Comparison of ENCODE assay signal across 8 cellular contexts in genomic region chr22:44181033-44181911, GRCh38. TPM values are rescaled to one million over a fixed set of nuclear protein-coding genes. Genes with fewer than 3 reads are reported as not detected.
DNase-seq lines count a peak whose midpoint lies in the region; ATAC-seq, FAIRE-seq and TF ChIP-seq lines count a peak whose summit lies in the region.

No MANE protein-coding gene starts in this region.

- H2BK15ac ChIP-seq in neuronal stem cell (ENCODE audit: low read length) = peak overlapping the region; percentile 95

- ATAC-seq in T-helper 17 cell (peak; percentile 75), GM21390 (IDR thresholded peaks at IDR 0.05; ENCODE audit: unreplicated experiment) (no peak), GM18858 (IDR thresholded peaks at IDR 0.05; ENCODE audit: unreplicated experiment) (no peak)
- ATAC-seq in activated naive CD8-positive, alpha-beta T cell treated with anti-CD3 and anti-CD28 coated beads, Interleukin-2, amount 50 U/mL, for 24 hours = peak; percentile 68

- H4K8ac ChIP-seq in neuronal stem cell (ENCODE audit: low read depth, low read length) = no peak overlapping the region

- H3K18ac ChIP-seq in neuronal stem cell (ENCODE audit: low read length) = peak overlapping the region; percentile 84

- no peak overlapping the region for H3K23ac ChIP-seq in neuronal stem cell (ENCODE audit: low read depth, low read length, poor library complexity)

- no peak for FAIRE-seq in urothelium cell line (lab: Jason Lieb, UNC)

- H3K9ac ChIP-seq in neuronal stem cell (ENCODE audit: low read depth, low read length, poor library complexity) = no peak overlapping the region

- H3K4me3 ChIP-seq in neuronal stem cell (ENCODE audit: low read length in 2 of 2) = no peak overlapping the region

- H3K4me1 Mint-ChIP-seq in T-helper 17 cell (peaks cover 23% of the 10 kb centered on the region), Calu3 (ENCODE audit: low read depth, unreplicated experiment) (no peaks in the 10 kb centered on the region)
- peaks cover 24% of the 10 kb centered on the region for H3K4me1 Mint-ChIP-seq in activated naive CD8-positive, alpha-beta T cell treated with anti-CD3 and anti-CD28 coated beads, Interleukin-2, amount 50 U/mL, for 24 hours

- H3K27me3 Mint-ChIP-seq in T-helper 17 cell (no peaks in the 10 kb centered on the region), Calu3 (ENCODE audit: unreplicated experiment) (peaks cover 98% of the 10 kb centered on the region)
- no peaks in the 10 kb centered on the region for H3K27me3 Mint-ChIP-seq in activated naive CD8-positive, alpha-beta T cell treated with anti-CD3 and anti-CD28 coated beads, Interleukin-2, amount 50 U/mL, for 24 hours

- peaks cover 3 to 14% of the 10 kb centered on the region in 2 donors for H3K4me1 ChIP-seq in neuronal stem cell (ENCODE audit: control insufficient read depth in 2 of 2, insufficient read depth in 1 of 2, low read depth in 1 of 2, low read length in 2 of 2)

- no peak overlapping the region for H3K4me2 ChIP-seq in neuronal stem cell (ENCODE audit: insufficient read depth, low read length, poor library complexity, severe bottlenecking)

- peak overlapping the region; percentile 61 for H2AFZ ChIP-seq in neuronal stem cell (ENCODE audit: low read length)

- peak overlapping the region; percentile 97 for H3K4me3 Mint-ChIP-seq in T-helper 17 cell
- peak overlapping the region; percentile 90 for H3K4me3 Mint-ChIP-seq in activated naive CD8-positive, alpha-beta T cell treated with anti-CD3 and anti-CD28 coated beads, Interleukin-2, amount 50 U/mL, for 24 hours
- H3K4me3 Mint-ChIP-seq in Calu3 (ENCODE audit: low read depth, unreplicated experiment) = no peak overlapping the region

- no peaks in the 10 kb centered on the region for H3K79me1 ChIP-seq in neuronal stem cell (ENCODE audit: low read depth, low read length)

- H2AK5ac ChIP-seq in neuronal stem cell (ENCODE audit: low read depth, low read length) = peak overlapping the region; percentile 89

- H3K36me3 ChIP-seq in neuronal stem cell (replicated peaks in 1 of 2; ENCODE audit: control insufficient read depth in 2 of 2, insufficient read depth in 2 of 2, low read length in 2 of 2) = no peaks in the 10 kb centered on the region

- intact Hi-C loops in Calu3 (cut with micrococcal nuclease; ENCODE audit: unreplicated experiment) = no loop called here

- H2BK5ac ChIP-seq in neuronal stem cell (ENCODE audit: low read length) = peak overlapping the region; percentile 83

- no peak overlapping the region for H3K27ac ChIP-seq in neuronal stem cell (replicated peaks; ENCODE audit: low read length)

- peak overlapping the region; percentile 48 for H2BK12ac ChIP-seq in neuronal stem cell (ENCODE audit: low read length)

- CTCF ChIA-PET in Calu3 (lab: Charles Lee) = interaction anchor here (1.2 kb wide), 1 partner anchor 39 kb away, joined by 3 read pairs; no protein-coding TSS in a partner anchor

- DNase-seq in T-helper 17 cell (peak; percentile 29 to 54 (median 42)), neuronal stem cell (ENCODE audit: low spot score) (no peak), urothelium cell line (ENCODE audit: low spot score) (peak; percentile 70), Calu3 (no peak)
- peak; percentile 67 for DNase-seq in activated naive CD8-positive, alpha-beta T cell treated with anti-CD3 and anti-CD28 coated beads, Interleukin-2, amount 50 U/mL, for 24 hours

- H3K9me3 ChIP-seq in T-helper 17 cell (ENCODE audit: control insufficient read depth, low read length, poor library complexity, severe bottlenecking) = no peaks in the 10 kb centered on the region
- H3K9me3 ChIP-seq in neuronal stem cell (replicated peaks in 1 of 2; ENCODE audit: control insufficient read depth in 2 of 2, insufficient read depth in 1 of 2, low read depth in 1 of 2, low read length in 2 of 2) = no peaks in the 10 kb centered on the region

- H3K27me3 ChIP-seq in neuronal stem cell (ENCODE audit: control insufficient read depth in 3 of 3, insufficient read depth in 3 of 3, low read depth in 1 of 3, low read length in 3 of 3) = peaks cover 0 to 2% (median 0%) of the 10 kb centered on the region in 3 experiments

- no peak overlapping the region for H3K4ac ChIP-seq in neuronal stem cell (ENCODE audit: low read length)

- H3K36me3 Mint-ChIP-seq in T-helper 17 cell (ENCODE audit: low read depth) = peaks cover under 1% of the 10 kb centered on the region
- H3K36me3 Mint-ChIP-seq in activated naive CD8-positive, alpha-beta T cell treated with anti-CD3 and anti-CD28 coated beads, Interleukin-2, amount 50 U/mL, for 24 hours (ENCODE audit: low read depth) = peaks cover 14% of the 10 kb centered on the region
- H3K36me3 Mint-ChIP-seq in Calu3 (ENCODE audit: insufficient read depth, unreplicated experiment) = no peaks in the 10 kb centered on the region

- H3K27ac Mint-ChIP-seq in T-helper 17 cell (peak overlapping the region; percentile 96), Calu3 (ENCODE audit: unreplicated experiment) (no peak overlapping the region)
- peak overlapping the region; percentile 96 for H3K27ac Mint-ChIP-seq in activated naive CD8-positive, alpha-beta T cell treated with anti-CD3 and anti-CD28 coated beads, Interleukin-2, amount 50 U/mL, for 24 hours

- TF ChIP-seq POLR2A in GM19193 (IDR thresholded peaks at IDR 0.05; ENCODE audit: extremely low read depth, insufficient read depth, insufficient read length) = peak; percentile 48

- no peak overlapping the region for H2BK120ac ChIP-seq in neuronal stem cell (ENCODE audit: low read depth, low read length)

- no peaks in the 10 kb centered on the region for H3K9me3 Mint-ChIP-seq in activated naive CD8-positive, alpha-beta T cell treated with anti-CD3 and anti-CD28 coated beads, Interleukin-2, amount 50 U/mL, for 24 hours
- H3K9me3 Mint-ChIP-seq in Calu3 (ENCODE audit: low read depth, unreplicated experiment) = no peaks in the 10 kb centered on the region

- WGBS in neuronal stem cell (ENCODE audit: extremely low coverage in 2 of 2, insufficient read length in 2 of 2, insufficient replicate concordance in 1 of 2), 2 donors = no CpG with 5 or more reads among the region's 40 CpGs

- H4K91ac ChIP-seq in neuronal stem cell (ENCODE audit: low read depth, low read length, poor library complexity) = no peak overlapping the region

- BruUV-seq in Calu3 (replicated peaks; lab: Mats Ljungman, UMichigan) = no TSS peak

- H3K14ac ChIP-seq in neuronal stem cell (ENCODE audit: low read length) = no peak overlapping the region

- TF ChIP-seq CTCF in Calu3 (IDR thresholded peaks at IDR 0.05; ENCODE audit: unreplicated experiment) = no peak

RNA-seq across cellular contexts. Expression of gene PARVG, which starts 0.5 kb away (rescaled TPM):
- total RNA-seq in T-helper 17 cell (10 to 100 TPM; 89.1 to 94.7 TPM), Calu3 (2022) (not detected in 2 replicates)
- polyA plus RNA-seq in neuronal stem cell (2013, experiment 1 of 2) = 0.18 TPM
- 0.06 TPM for polyA plus RNA-seq in neuronal stem cell (2013, experiment 2 of 2)

Comparison
In these comparisons a context has a peak if more than half of its experiments do, and no peak if none do; other contexts are left out.
1. ATAC-seq: peak in T-helper 17 cell (single experiment) and activated naive CD8-positive, alpha-beta T cell treated with anti-CD3 and anti-CD28 coated beads, Interleukin-2, amount 50 U/mL, for 24 hours (single experiment); none in GM21390 (single experiment) and GM18858 (single experiment).
2. DNase-seq: peak in T-helper 17 cell (3 of 3), activated naive CD8-positive, alpha-beta T cell treated with anti-CD3 and anti-CD28 coated beads, Interleukin-2, amount 50 U/mL, for 24 hours (single experiment) and urothelium cell line (single experiment); none in neuronal stem cell (single experiment) and Calu3 (single experiment).
3. RNA of gene PARVG, which starts 0.5 kb away (total RNA-seq): 89.1 to 94.7 TPM in T-helper 17 cell; not detected in Calu3; every median in the first group is over 10 times any median in the second.